In the genomic region with DNA sequence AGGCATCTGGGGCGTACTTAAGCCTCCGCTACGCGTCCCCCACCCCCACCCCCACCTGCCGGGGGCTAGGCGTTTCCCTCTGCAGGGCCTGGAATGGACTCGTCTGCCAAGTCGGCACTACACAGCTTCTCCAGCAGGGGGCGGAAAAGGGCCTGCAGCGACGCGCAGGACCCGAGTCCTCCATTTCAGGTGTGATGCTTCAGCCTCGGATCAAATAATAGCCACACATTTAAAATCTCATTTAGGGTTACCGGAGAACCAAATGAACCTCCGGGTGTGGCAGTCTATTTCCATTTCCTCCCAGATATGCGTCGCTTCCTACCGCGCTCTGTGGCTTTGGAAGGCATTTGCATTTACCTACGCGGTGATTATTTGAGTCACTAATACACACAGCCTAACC, we compare ENCODE assay signal across 8 cellular contexts.
DNase-seq lines count a peak whose midpoint lies in the region; ATAC-seq and TF ChIP-seq lines count a peak whose summit lies in the region.

No MANE protein-coding gene starts in this region.

- H3K9ac ChIP-seq in adipocyte (ENCODE audit: low read length) = no peak overlapping the region

- peaks cover 41% of the 10 kb centered on the region for H3K27me3 ChIP-seq in adipocyte (replicated peaks; ENCODE audit: control insufficient read depth, insufficient read depth, low read length)

- peak; percentile 59 for ATAC-seq in GM18870 (IDR thresholded peaks at IDR 0.05; ENCODE audit: unreplicated experiment)
- ATAC-seq in HG03175 (IDR thresholded peaks at IDR 0.05; ENCODE audit: unreplicated experiment) = peak; percentile 61

- no peaks in the 10 kb centered on the region for H3K36me3 ChIP-seq in adipocyte (ENCODE audit: control insufficient read depth, insufficient read depth, low read length, severe bottlenecking)

- H3K4me3 ChIP-seq in AG10803 (ENCODE audit: low read length) = no peak overlapping the region
- no peak overlapping the region for H3K4me3 ChIP-seq in adipocyte (ENCODE audit: low read length)
- H3K4me3 ChIP-seq in iPS-18c (ENCODE audit: insufficient read depth, low read depth, low read length) = peak overlapping the region; percentile 34; the same call in 1 of the 2 replicates

- DNase-seq in AG10803 (ENCODE audit: low read depth) (no peak), SW480 (ENCODE audit: low spot score) (peak; percentile 16), adipocyte (ENCODE audit: low read depth) (peak; percentile 19), HPDE6-E6E7 (ENCODE audit: extremely low spot score) (no peak)
- peak; percentile 54 to 72 for DNase-seq in stimulated activated CD4-positive, alpha-beta T cell treated with anti-CD3 and anti-CD28 coated beads, Interleukin-2, amount 100 ng/mL, for 48 hours

- TF ChIP-seq CTCF in AG10803 (conservative IDR thresholded peaks at IDR 0.05; ENCODE audit: low read length) = peak; percentile 49

- no peaks in the 10 kb centered on the region for H3K9me3 ChIP-seq in adipocyte (ENCODE audit: control insufficient read depth, low read length)
- no peaks in the 10 kb centered on the region for H3K9me3 ChIP-seq in iPS-18c (ENCODE audit: control insufficient read depth, insufficient read depth, low read length)

- no peaks in the 10 kb centered on the region for H3K4me1 ChIP-seq in adipocyte (ENCODE audit: control insufficient read depth, insufficient read depth, low read length)

Comparison
In these comparisons a context has a peak if more than half of its experiments do, and no peak if none do; other contexts are left out.
1. DNase-seq: peak in SW480 (single experiment), adipocyte (single experiment) and stimulated activated CD4-positive, alpha-beta T cell treated with anti-CD3 and anti-CD28 coated beads, Interleukin-2, amount 100 ng/mL, for 48 hours (2 of 2); none in AG10803 (single experiment) and HPDE6-E6E7 (single experiment).